ENCODE assay signal across 10 cellular contexts in the genomic region with DNA sequence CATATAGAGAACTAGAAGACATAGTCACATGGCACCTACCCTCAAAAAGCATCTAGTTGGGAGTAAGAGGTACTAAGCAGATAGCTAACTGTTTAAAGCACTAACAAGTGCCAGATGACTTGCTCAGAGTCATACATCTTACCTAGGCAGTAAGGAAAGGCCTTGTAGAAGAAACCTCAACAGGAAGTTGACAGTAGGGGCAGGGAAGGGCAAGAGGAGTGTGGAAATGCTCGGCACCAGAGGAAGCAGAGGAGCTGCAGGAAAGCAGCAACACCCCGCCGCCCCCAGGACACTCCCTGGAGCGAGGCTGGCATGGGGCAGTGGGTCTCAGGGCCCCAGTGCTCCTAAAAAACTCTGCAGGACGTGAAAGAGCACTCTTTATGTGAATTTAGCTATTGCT.
DNase-seq lines count a peak whose midpoint lies in the region; ATAC-seq and TF ChIP-seq lines count a peak whose summit lies in the region.
"Had no signal": no experiment of that assay in that cellular context is flagged by ENCODE, and none has a peak within 500 bp of the region (broad histone marks: within the 10 kb centered on the region; RNA-seq: fewer than 3 reads in every experiment).

No MANE protein-coding gene starts in this region.

- POLR2A ChIA-PET in PC-3 (lab: Charles Lee; ENCODE audit: unreplicated experiment): no interaction called here

- H3K4me2 ChIP-seq in PC-3 (ENCODE audit: low read length): no peak overlapping the region

- intact Hi-C loops in PC-3 (cut with micrococcal nuclease) (no loop called here), spleen (cut with DNase I; ENCODE audit: low total_unique reads) (no loop called here)

- peaks cover 59% of the 10 kb centered on the region for H3K79me2 ChIP-seq in PC-3 (ENCODE audit: low read length)

- H3K9me3 ChIP-seq in PC-3 (ENCODE audit: low read length) (no peaks in the 10 kb centered on the region), spleen (no peaks in the 10 kb centered on the region)

- no peak for TF ChIP-seq CTCF in PC-3 (conservative IDR thresholded peaks at IDR 0.05; ENCODE audit: low read depth, low read length)
- TF ChIP-seq CTCF in endothelial cell (IDR thresholded peaks at IDR 0.05; ENCODE audit: unreplicated experiment): no peak
- TF ChIP-seq CTCF in spleen (IDR thresholded peaks at IDR 0.05 in 8 of 11, conservative IDR thresholded peaks at IDR 0.05 in 3 of 11): no peak

- CTCF ChIA-PET in PC-3 (lab: Charles Lee): no interaction called here

- WGBS in spleen, 5 donors: 21 to 39% (median 26%) methylated on average over 5 of the region's 5 CpGs

- peak overlapping the region in 1 of 2 donors; percentile 52 for H3K4me3 Mint-ChIP-seq in activated T-cell treated with anti-CD3 and anti-CD28 coated beads, Interleukin-2, amount 50 U/mL, for 72 hours
- no peak overlapping the region for H3K4me3 Mint-ChIP-seq in endothelial cell (ENCODE audit: unreplicated experiment)

- H3K27me3 ChIP-seq in PC-3 (ENCODE audit: low read length): no peaks in the 10 kb centered on the region
- H3K27me3 ChIP-seq in spleen (replicated peaks in 1 of 7): no peaks in the 10 kb centered on the region

- no peak for TF ChIP-seq POLR2A in spleen (IDR thresholded peaks at IDR 0.05)

- H3K36me3 ChIP-seq in PC-3 (ENCODE audit: low read depth, low read length) (peaks cover 3% of the 10 kb centered on the region; the same call in 1 of the 2 replicates), spleen (peaks cover 0 to 39% (median 12%) of the 10 kb centered on the region in 6 donors)

- no peak overlapping the region for H3K9ac ChIP-seq in PC-3 (ENCODE audit: low read length)

- no peaks in the 10 kb centered on the region for H3K27me3 Mint-ChIP-seq in activated T-cell treated with anti-CD3 and anti-CD28 coated beads, Interleukin-2, amount 50 U/mL, for 72 hours (ENCODE audit: low read depth)
- no peaks in the 10 kb centered on the region for H3K27me3 Mint-ChIP-seq in endothelial cell (ENCODE audit: unreplicated experiment)

- H3K4me1 Mint-ChIP-seq in activated T-cell treated with anti-CD3 and anti-CD28 coated beads, Interleukin-2, amount 50 U/mL, for 72 hours (ENCODE audit: low read depth): peaks cover 87% of the 10 kb centered on the region
- H3K4me1 Mint-ChIP-seq in endothelial cell (ENCODE audit: unreplicated experiment): peaks cover 17% of the 10 kb centered on the region

- no peak overlapping the region for H2AFZ ChIP-seq in PC-3 (ENCODE audit: low read length)

- H3K9me3 Mint-ChIP-seq in activated T-cell treated with anti-CD3 and anti-CD28 coated beads, Interleukin-2, amount 50 U/mL, for 72 hours: no peaks in the 10 kb centered on the region
- H3K9me3 Mint-ChIP-seq in endothelial cell (ENCODE audit: unreplicated experiment): no peaks in the 10 kb centered on the region

- H3K27ac ChIP-seq in PC-3 (ENCODE audit: low read length): no peak overlapping the region
- peak overlapping the region; percentile 32 to 77 (median 62) for H3K27ac ChIP-seq in spleen

- ATAC-seq in activated T-cell treated with anti-CD3 and anti-CD28 coated beads, Interleukin-2, amount 50 U/mL, for 72 hours (replicated peaks in 1 of 2): peak; percentile 45 to 79
- ATAC-seq in PC-3: 0 out of 2 replicates have a peak, but pooled peaks have one; percentile 31
- ATAC-seq in HG02759 (IDR thresholded peaks at IDR 0.05; ENCODE audit: unreplicated experiment): no peak

- H3K4me1 ChIP-seq in PC-3 (ENCODE audit: insufficient read depth, low read length) (no peaks in the 10 kb centered on the region), spleen (peaks cover 47 to 100% (median 81%) of the 10 kb centered on the region in 6 donors)

- no TSS peak for BruUV-seq in PC-3 (replicated peaks; lab: Mats Ljungman, UMichigan)

- no peaks in the 10 kb centered on the region for H3K9me2 ChIP-seq in PC-3 (replicated peaks; ENCODE audit: low read length)

- peaks cover 4% of the 10 kb centered on the region; the same call in 1 of the 2 replicates for H4K20me1 ChIP-seq in PC-3 (ENCODE audit: low read length)

- H3F3A ChIP-seq in PC-3 (ENCODE audit: low read length, unreplicated experiment): no peaks in the 10 kb centered on the region

- no peak for DNase-seq in activated T-cell treated with anti-CD3 and anti-CD28 coated beads, Interleukin-2, amount 50 U/mL, for 72 hours
- DNase-seq in activated T-cell treated with anti-CD3 and anti-CD28 coated beads for 4 hours: no peak
- DNase-seq in PC-3: no peak
- DNase-seq in endothelial cell (ENCODE audit: low spot score): peak; percentile 21
- DNase-seq in spleen: no peak
- DNase-seq in middle frontal gyrus (ENCODE audit: extremely low spot score, low spot score): no peak
- DNase-seq in cerebellum (ENCODE audit: low spot score): no peak
- DNase-seq: NCI-H748 treated with DMSO at 0.1 percent for 48 hours, small intestine had no signal

- peaks cover 6 to 28% of the 10 kb centered on the region in 2 donors for H3K36me3 Mint-ChIP-seq in activated T-cell treated with anti-CD3 and anti-CD28 coated beads, Interleukin-2, amount 50 U/mL, for 72 hours (ENCODE audit: insufficient read depth in 2 of 2)
- no peaks in the 10 kb centered on the region for H3K36me3 Mint-ChIP-seq in endothelial cell (ENCODE audit: low read depth, unreplicated experiment)

- peak overlapping the region; percentile 58 for H3K27ac Mint-ChIP-seq in activated T-cell treated with anti-CD3 and anti-CD28 coated beads, Interleukin-2, amount 50 U/mL, for 72 hours
- peak overlapping the region; percentile 69 for H3K27ac Mint-ChIP-seq in endothelial cell (ENCODE audit: unreplicated experiment)

- H3K4me3 ChIP-seq in PC-3 (ENCODE audit: low read length): no peak overlapping the region
- H3K4me3 ChIP-seq in spleen: peak overlapping the region in 1 of 8 donors; percentile 14
